21 cellular contexts compared by ENCODE assay signal in genomic region chr11:58867556-58867955, GRCh38. TPM values are rescaled to one million over a fixed set of nuclear protein-coding genes. Genes with fewer than 3 reads are reported as not detected.
A peak's percentile ranks its signal among the peaks of the same experiment; 100 is the strongest.
DNase-seq lines count a peak whose midpoint lies in the region; ATAC-seq, FAIRE-seq and TF ChIP-seq lines count a peak whose summit lies in the region.
"Had no signal": no experiment of that assay in that cellular context is flagged by ENCODE, and none has a peak within 500 bp of the region (broad histone marks: within the 10 kb centered on the region; RNA-seq: fewer than 3 reads in every experiment).

No MANE protein-coding gene starts in this region.

- ATAC-seq in GM18520 (IDR thresholded peaks at IDR 0.05; ENCODE audit: unreplicated experiment) (no peak), right lobe of liver (no peak)
- ATAC-seq: GM23338, Panc1, Right ventricle myocardium inferior had no signal

- H3K36me3 Mint-ChIP-seq in MCF 10A (ENCODE audit: insufficient read depth, unreplicated experiment) = no peaks in the 10 kb centered on the region
- H3K36me3 Mint-ChIP-seq: CD14-positive monocyte had no signal

- no peak overlapping the region for H3K4me3 Mint-ChIP-seq in MCF 10A (ENCODE audit: unreplicated experiment)
- H3K4me3 Mint-ChIP-seq: CD14-positive monocyte, GM23338 had no signal

- no peaks in the 10 kb centered on the region for H3K4me1 Mint-ChIP-seq in MCF 10A (ENCODE audit: insufficient read depth, unreplicated experiment)
- H3K4me1 Mint-ChIP-seq: CD14-positive monocyte, GM23338 had no signal

- TF ChIP-seq CTCF in MCF 10A (IDR thresholded peaks at IDR 0.05; ENCODE audit: unreplicated experiment) (no peak), breast epithelium (IDR thresholded peaks at IDR 0.05) (no peak), bronchial epithelial cell (IDR thresholded peaks at IDR 0.05; ENCODE audit: insufficient read depth, low read length, severe bottlenecking) (no peak), right lobe of liver (IDR thresholded peaks at IDR 0.05) (no peak)

- TF ChIP-seq POLR2A in breast epithelium (IDR thresholded peaks at IDR 0.05) = no peak
- no peak for TF ChIP-seq POLR2A in right lobe of liver (IDR thresholded peaks at IDR 0.05)

- DNase-seq in MCF 10A (ENCODE audit: unreplicated experiment) (peak; percentile 5), breast epithelium (ENCODE audit: low spot score in 2 of 2) (no peak), OCI-M1 (lab: John Stamatoyannopoulos, UW) (peak; percentile 9), bronchial epithelial cell (ENCODE audit: low read depth) (peak; percentile 37), NCI-H2107 treated with DMSO at 0.1 percent for 48 hours (lab: John Stamatoyannopoulos, UW; ENCODE audit: unreplicated experiment) (no peak), H7 (no peak), right lobe of liver (no peak)
- DNase-seq: 8988T, NCI-H1417 treated with DMSO at 0.1 percent for 48 hours, NCI-H187 treated with DMSO at 0.1 percent for 48 hours, NCI-H345, NCI-H524 treated with DMSO at 0.1 percent for 48 hours, SW 1271 had no signal

- no peak overlapping the region for H3K27ac Mint-ChIP-seq in MCF 10A (ENCODE audit: low read depth, unreplicated experiment)
- H3K27ac Mint-ChIP-seq: CD14-positive monocyte, GM23338 had no signal

- no peaks in the 10 kb centered on the region for H3K27me3 ChIP-seq in breast epithelium
- H3K27me3 ChIP-seq in bronchial epithelial cell (ENCODE audit: control insufficient read depth, insufficient read depth, low read length) = no peaks in the 10 kb centered on the region
- no peaks in the 10 kb centered on the region for H3K27me3 ChIP-seq in H7 (ENCODE audit: control insufficient read depth, insufficient read depth, low read length)
- H3K27me3 ChIP-seq in right lobe of liver = no peaks in the 10 kb centered on the region

- CTCF ChIA-PET in MCF 10A (lab: Yijun Ruan, JAX) = interaction anchor here (0.7 to 1.0 kb wide), 3 partner anchors 9 to 290 kb away, joined by 3 to 4 read pairs (median 3); no protein-coding TSS in a partner anchor

- no peak overlapping the region for H3K27ac ChIP-seq in breast epithelium
- H3K27ac ChIP-seq in right lobe of liver = no peak overlapping the region
- H3K27ac ChIP-seq: KMS-11 had no signal

- H3K9me3 Mint-ChIP-seq in MCF 10A (ENCODE audit: unreplicated experiment) = peaks cover 2% of the 10 kb centered on the region

- peaks cover 0 to 4% of the 10 kb centered on the region in 2 donors for H3K9me3 ChIP-seq in breast epithelium
- H3K9me3 ChIP-seq in right lobe of liver = no peaks in the 10 kb centered on the region

- H3K27me3 Mint-ChIP-seq in MCF 10A (ENCODE audit: insufficient read depth, unreplicated experiment) = no peaks in the 10 kb centered on the region

- WGBS in right lobe of liver (ENCODE audit: insufficient coverage, low coverage, low lambda C conversion rate, missing lambda C conversion rate) = 80% methylated on average over 2 of the region's 2 CpGs

- H3K4me1 ChIP-seq in breast epithelium = no peaks in the 10 kb centered on the region
- no peaks in the 10 kb centered on the region for H3K4me1 ChIP-seq in right lobe of liver

- H3K4me3 ChIP-seq in breast epithelium (no peak overlapping the region), bronchial epithelial cell (ENCODE audit: low read depth, low read length) (no peak overlapping the region), H7 (ENCODE audit: insufficient read depth, low read depth, low read length) (no peak overlapping the region), right lobe of liver (no peak overlapping the region)
- H3K4me3 ChIP-seq: GM23338 had no signal

- POLR2A ChIA-PET in MCF 10A (lab: Yijun Ruan, JAX) = no interaction called here

- H3K36me3 ChIP-seq in breast epithelium (no peaks in the 10 kb centered on the region), bronchial epithelial cell (ENCODE audit: control insufficient read depth, insufficient read depth, low read length) (no peaks in the 10 kb centered on the region), H7 (replicated peaks; ENCODE audit: control insufficient read depth, insufficient read depth, low read length) (no peaks in the 10 kb centered on the region), right lobe of liver (no peaks in the 10 kb centered on the region)

- no TSS peak for BruUV-seq in MCF 10A (replicated peaks; lab: Mats Ljungman, UMichigan)

- intact Hi-C loops in MCF 10A (cut with micrococcal nuclease) = no loop called here
- intact Hi-C loops in breast epithelium (cut with DNase I; ENCODE audit: low total_unique reads) = no loop called here
- intact Hi-C loops in right lobe of liver (cut with DNase I) = no loop called here

- no peak for FAIRE-seq in bronchial epithelial cell (lab: Jason Lieb, UNC)
- FAIRE-seq: GM19239 had no signal

RNA-seq across cellular contexts. Expression of gene GLYATL2, which starts 23.1 kb away (rescaled TPM):
- total RNA-seq in MCF 10A (2022) (not detected in 2 replicates), breast epithelium (10 to 100 TPM in 1 of 3 donors, 1 to 10 TPM in 2; 1.3 to 38.3 (median 1.8) TPM), bronchial epithelial cell (0.13 TPM in 1 of 2 replicates, not detected in the other), right lobe of liver (not detected)
- not detected in 2 replicates for total RNA-seq in H7 (2014; rRNA removed; shearing (Covaris generic))
- total RNA-seq: Right ventricle myocardium inferior, SK-MEL-5 had no signal

Comparison
In these comparisons a context has a peak if more than half of its experiments do, and no peak if none do; other contexts are left out.
1. DNase-seq: peak in MCF 10A (single experiment), OCI-M1 (single experiment) and bronchial epithelial cell (single experiment); none in breast epithelium (0 of 2), NCI-H2107 treated with DMSO at 0.1 percent for 48 hours (single experiment), H7 (single experiment) and right lobe of liver (0 of 3).